In the genomic region with DNA sequence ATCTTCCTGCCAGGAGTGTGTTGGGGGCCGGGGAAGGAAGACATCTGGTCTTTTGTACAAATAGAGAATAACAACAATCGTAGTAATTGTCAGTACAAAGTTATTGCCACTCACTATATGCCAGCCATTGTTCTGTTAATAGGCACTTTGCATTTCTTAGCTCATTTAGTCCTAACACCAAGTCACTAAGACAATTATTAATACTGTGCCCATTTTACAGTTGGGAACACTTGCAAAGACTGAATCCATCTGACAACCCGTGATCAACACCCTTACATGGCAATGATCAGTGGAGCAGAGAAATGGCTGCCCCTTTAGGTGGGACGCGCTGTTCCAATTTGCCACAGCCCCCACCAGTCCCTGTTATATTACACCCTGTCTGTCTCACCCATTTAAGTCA, we compare ENCODE assay signal across 39 cellular contexts.
"Had no signal": no experiment of that assay in that cellular context is flagged by ENCODE, and none has a peak within 500 bp of the region (broad histone marks: within the 10 kb centered on the region; RNA-seq: fewer than 3 reads in every experiment).

No MANE protein-coding gene starts in this region.

- H3K9me3 Mint-ChIP-seq: activated B cell treated with CpG ODN at 0.5 μM for 24 hours; activated CD4-positive, alpha-beta memory T cell treated with anti-CD3 and anti-CD28 coated beads for 36 hours; activated CD4-positive, alpha-beta T cell treated with anti-CD3 and anti-CD28 coated beads, Interleukin-2, amount 10 ng/mL, durations not matched to agents 24 days and 14 days; activated CD8-positive, alpha-beta T cell treated with anti-CD3 and anti-CD28 coated beads for 36 hours; activated naive CD4-positive, alpha-beta T cell treated with anti-CD3 and anti-CD28 coated beads for 36 hours; activated naive CD4-positive, alpha-beta T cell treated with anti-CD3 and anti-CD28 coated beads, Interleukin-2, amount 50 U/mL, for 72 hours; activated naive CD8-positive, alpha-beta T cell treated with anti-CD3 and anti-CD28 coated beads for 36 hours; activated T-cell treated with anti-CD3 and anti-CD28 coated beads, Interleukin-2, amount 50 U/mL, for 4 hours; activated T-cell treated with anti-CD3 and anti-CD28 coated beads, Interleukin-2, amount 50 U/mL, for 72 hours; activated T-helper 1 cell treated with anti-CD3 and anti-CD28 coated beads, Interleukin-12 subunit alpha, Interleukin-12 subunit beta, Interleukin-2, Interleukin-4 antibody, amounts not matched to agents 30 ng/mL and 10 ng/mL and 1 ng/mL, durations not matched to agents 14 hours and 24 hours and 36 hours; activated T-helper 17 cell treated with anti-CD3 and anti-CD28 coated beads, Interleukin-2, amount 50 U/mL, for 72 hours; central memory CD8-positive, alpha-beta T cell; T-helper 1 cell treated with Interleukin-12 subunit alpha and Interleukin-12 subunit beta and Interleukin-4 antibody, amounts not matched to agents 30 μg/mL and 1 μg/mL, for 36 hours; T-helper 2 cell treated with Interferon-gamma antibody and Interleukin-4, amounts not matched to agents 5 μg/mL and 100 μg/mL, for 36 hours had no signal

- H3K27ac ChIP-seq: adrenal gland, body of pancreas, brain microvascular endothelial cell, breast epithelium, cardiac muscle cell, VCaP had no signal

- H3K27me3 ChIP-seq: adrenal gland, body of pancreas, brain microvascular endothelial cell, cardiac muscle cell had no signal

- H3K9me3 ChIP-seq: adrenal gland, body of pancreas, breast epithelium had no signal

- H3K27ac Mint-ChIP-seq: activated B cell treated with CpG ODN at 0.5 μM for 24 hours; activated CD4-positive, alpha-beta memory T cell treated with anti-CD3 and anti-CD28 coated beads for 36 hours; activated CD4-positive, alpha-beta T cell treated with anti-CD3 and anti-CD28 coated beads, Interleukin-2, amount 10 ng/mL, durations not matched to agents 24 days and 14 days; activated CD8-positive, alpha-beta T cell treated with anti-CD3 and anti-CD28 coated beads for 36 hours; activated naive CD4-positive, alpha-beta T cell treated with anti-CD3 and anti-CD28 coated beads for 36 hours; activated naive CD4-positive, alpha-beta T cell treated with anti-CD3 and anti-CD28 coated beads, Interleukin-2, amount 50 U/mL, for 72 hours; activated naive CD8-positive, alpha-beta T cell treated with anti-CD3 and anti-CD28 coated beads for 36 hours; activated T-cell treated with anti-CD3 and anti-CD28 coated beads, Interleukin-2, amount 50 U/mL, for 72 hours; activated T-helper 1 cell treated with anti-CD3 and anti-CD28 coated beads, Interleukin-12 subunit alpha, Interleukin-12 subunit beta, Interleukin-2, Interleukin-4 antibody, amounts not matched to agents 30 ng/mL and 10 ng/mL and 1 ng/mL, durations not matched to agents 14 hours and 24 hours and 36 hours; activated T-helper 17 cell treated with anti-CD3 and anti-CD28 coated beads, Interleukin-2, amount 50 U/mL, for 72 hours; T-helper 1 cell treated with Interleukin-12 subunit alpha and Interleukin-12 subunit beta and Interleukin-4 antibody, amounts not matched to agents 30 μg/mL and 1 μg/mL, for 36 hours; T-helper 2 cell treated with Interferon-gamma antibody and Interleukin-4, amounts not matched to agents 5 μg/mL and 100 μg/mL, for 36 hours had no signal

- DNase-seq: activated B cell treated with CpG ODN at 0.5 μM for 24 hours; activated CD4-positive, alpha-beta memory T cell treated with anti-CD3 and anti-CD28 coated beads for 36 hours; activated CD4-positive, alpha-beta T cell treated with anti-CD3 and anti-CD28 coated beads for 4 hours; activated CD4-positive, alpha-beta T cell treated with anti-CD3 and anti-CD28 coated beads, Interleukin-2, amount 10 ng/mL, durations not matched to agents 24 days and 14 days; activated CD4-positive, alpha-beta T cell treated with anti-CD3 and anti-CD28 coated beads, Interleukin-2, amount 50 U/mL, for 1 hour; activated CD4-positive, alpha-beta T cell treated with anti-CD3 and anti-CD28 coated beads, Interleukin-2, amount 50 U/mL, for 4 hours; activated CD4-positive, CD25-positive, alpha-beta regulatory T cell treated with anti-CD3 and anti-CD28 coated beads, Interleukin-2, amount 50 U/mL, for 72 hours; activated CD8-positive, alpha-beta memory T cell treated with anti-CD3 and anti-CD28 coated beads, Interleukin-2, amount 50 U/mL, for 4 hours; activated CD8-positive, alpha-beta T cell treated with anti-CD3 and anti-CD28 coated beads for 36 hours; activated effector memory CD4-positive, alpha-beta T cell treated with anti-CD3 and anti-CD28 coated beads, Interleukin-2, amount 50 U/mL, for 16 hours; activated gamma-delta T cell treated with Interleukin-2 at 50 U/mL for 16 hours; activated naive CD4-positive, alpha-beta T cell; activated naive CD4-positive, alpha-beta T cell treated with anti-CD3 and anti-CD28 coated beads for 36 hours; activated naive CD4-positive, alpha-beta T cell treated with anti-CD3 and anti-CD28 coated beads, Interleukin-2, amount 50 U/mL, for 16 hours; activated naive CD8-positive, alpha-beta T cell treated with anti-CD3 and anti-CD28 coated beads for 36 hours; activated T-cell treated with anti-CD3 and anti-CD28 coated beads for 4 hours; activated T-cell treated with anti-CD3 and anti-CD28 coated beads, Interleukin-2, amount 50 U/mL, for 1 hour; activated T-cell treated with anti-CD3 and anti-CD28 coated beads, Interleukin-2, amount 50 U/mL, for 4 hours; activated T-cell treated with anti-CD3 and anti-CD28 coated beads, Interleukin-2, amount 50 U/mL, for 72 hours; adrenal gland; amniotic stem cell; aorta; body of pancreas; brain microvascular endothelial cell; caudate nucleus; cerebellar nuclear complex; T-helper 2 cell; T-helper 9 cell had no signal

- H3K4me3 ChIP-seq: adrenal gland, body of pancreas, breast epithelium, cardiac muscle cell had no signal

- H3K4me3 Mint-ChIP-seq: activated B cell treated with CpG ODN at 0.5 μM for 24 hours; activated CD4-positive, alpha-beta memory T cell treated with anti-CD3 and anti-CD28 coated beads for 36 hours; activated CD4-positive, alpha-beta T cell treated with anti-CD3 and anti-CD28 coated beads, Interleukin-2, amount 10 ng/mL, durations not matched to agents 24 days and 14 days; activated CD8-positive, alpha-beta T cell treated with anti-CD3 and anti-CD28 coated beads for 36 hours; activated naive CD4-positive, alpha-beta T cell treated with anti-CD3 and anti-CD28 coated beads for 36 hours; activated naive CD8-positive, alpha-beta T cell treated with anti-CD3 and anti-CD28 coated beads for 36 hours; activated T-cell treated with anti-CD3 and anti-CD28 coated beads, Interleukin-2, amount 50 U/mL, for 4 hours; activated T-cell treated with anti-CD3 and anti-CD28 coated beads, Interleukin-2, amount 50 U/mL, for 72 hours; activated T-helper 1 cell treated with anti-CD3 and anti-CD28 coated beads, Interleukin-12 subunit alpha, Interleukin-12 subunit beta, Interleukin-2, Interleukin-4 antibody, amounts not matched to agents 30 ng/mL and 10 ng/mL and 1 ng/mL, durations not matched to agents 14 hours and 24 hours and 36 hours; activated T-helper 17 cell treated with anti-CD3 and anti-CD28 coated beads, Interleukin-2, amount 50 U/mL, for 72 hours; central memory CD8-positive, alpha-beta T cell; T-helper 1 cell treated with Interleukin-12 subunit alpha and Interleukin-12 subunit beta and Interleukin-4 antibody, amounts not matched to agents 30 μg/mL and 1 μg/mL, for 36 hours; T-helper 2 cell treated with Interferon-gamma antibody and Interleukin-4, amounts not matched to agents 5 μg/mL and 100 μg/mL, for 36 hours had no signal

- H3K4me1 Mint-ChIP-seq: activated B cell treated with CpG ODN at 0.5 μM for 24 hours; activated CD4-positive, alpha-beta T cell treated with anti-CD3 and anti-CD28 coated beads, Interleukin-2, amount 10 ng/mL, durations not matched to agents 24 days and 14 days; activated naive CD8-positive, alpha-beta T cell treated with anti-CD3 and anti-CD28 coated beads for 36 hours; activated T-helper 17 cell treated with anti-CD3 and anti-CD28 coated beads, Interleukin-2, amount 50 U/mL, for 72 hours; central memory CD8-positive, alpha-beta T cell had no signal

- ATAC-seq: activated CD8-positive, alpha-beta T cell treated with anti-CD3 and anti-CD28 coated beads for 36 hours; activated naive CD4-positive, alpha-beta T cell treated with anti-CD3 and anti-CD28 coated beads, Interleukin-2, amount 50 U/mL, for 72 hours; activated T-cell treated with anti-CD3 and anti-CD28 coated beads, Interleukin-2, amount 50 U/mL, for 4 hours; activated T-cell treated with anti-CD3 and anti-CD28 coated beads, Interleukin-2, amount 50 U/mL, for 72 hours; activated T-helper 17 cell treated with anti-CD3 and anti-CD28 coated beads, Interleukin-2, amount 50 U/mL, for 72 hours; body of pancreas had no signal

- FAIRE-seq: astrocyte, TTC549 had no signal

- H3K36me3 Mint-ChIP-seq: activated CD4-positive, alpha-beta memory T cell treated with anti-CD3 and anti-CD28 coated beads for 36 hours; activated naive CD4-positive, alpha-beta T cell treated with anti-CD3 and anti-CD28 coated beads, Interleukin-2, amount 50 U/mL, for 72 hours had no signal

- H3K4me1 ChIP-seq: adrenal gland, body of pancreas, breast epithelium had no signal

- H3K36me3 ChIP-seq: adrenal gland, brain microvascular endothelial cell, breast epithelium, cardiac muscle cell had no signal
